ENCODE assay signal across 14 cellular contexts in the genomic region with DNA sequence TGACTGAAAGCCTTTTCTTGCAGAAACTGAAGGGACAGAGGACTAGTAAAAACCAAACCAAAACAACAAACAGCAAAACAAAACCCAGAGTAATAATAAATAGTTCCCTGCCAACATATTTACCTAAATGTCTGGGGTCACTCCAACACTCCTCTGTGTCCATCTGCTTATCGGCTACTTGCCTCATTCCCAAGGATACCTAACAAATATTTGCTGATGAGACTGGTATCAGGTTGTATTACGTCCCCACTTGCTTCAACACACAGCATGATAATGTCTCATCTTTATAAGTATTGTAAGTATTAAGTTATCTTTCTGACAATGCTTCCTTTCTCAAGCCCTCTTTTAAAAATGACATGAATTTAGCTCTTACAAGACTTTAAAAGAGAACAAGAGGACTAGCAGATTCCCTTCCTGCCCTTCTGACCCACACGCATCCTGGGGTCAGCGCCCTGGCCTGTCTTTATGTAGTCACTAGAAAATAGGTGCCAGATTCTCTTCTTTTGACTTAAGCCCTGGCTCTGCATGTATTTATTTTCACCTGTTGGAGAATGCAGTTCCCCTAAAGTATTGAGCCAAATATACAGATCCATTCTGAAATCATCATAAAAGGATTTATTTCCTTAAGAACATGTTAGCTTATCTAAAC.
DNase-seq lines count a peak whose midpoint lies in the region; ATAC-seq and TF ChIP-seq lines count a peak whose summit lies in the region.
"Had no signal": no experiment of that assay in that cellular context is flagged by ENCODE, and none has a peak within 500 bp of the region (broad histone marks: within the 10 kb centered on the region; RNA-seq: fewer than 3 reads in every experiment).

No MANE protein-coding gene starts in this region.

- H3K27me3 ChIP-seq in HUES48 (ENCODE audit: control insufficient read depth, insufficient read depth, low read length) (no peaks in the 10 kb centered on the region; the same call in 1 of the 2 replicates), right lobe of liver (no peaks in the 10 kb centered on the region)
- H3K27me3 ChIP-seq: Peyer's patch, SJCRH30 had no signal

- ATAC-seq in right lobe of liver, result peak; percentile 73 to 86 (median 83)
- ATAC-seq: GM23338, T-helper 17 cell had no signal

- DNase-seq in NCI-H146 (lab: John Stamatoyannopoulos, UW) (peak; percentile 68), NCI-H82 treated with DMSO at 0.1 percent for 48 hours (lab: John Stamatoyannopoulos, UW; ENCODE audit: unreplicated experiment) (peak; percentile 70), right lobe of liver (no peak), NCI-H526 treated with DMSO at 0.1 percent for 48 hours (lab: John Stamatoyannopoulos, UW) (no peak), SW 1271 (lab: John Stamatoyannopoulos, UW) (no peak), SHP77 treated with DMSO at 0.1 percent for 48 hours (lab: John Stamatoyannopoulos, UW) (no peak)
- DNase-seq: CD4-positive, CD25-positive, alpha-beta regulatory T cell; HCEC 1CT; NCI-H345; Peyer's patch; SJCRH30; T-helper 17 cell had no signal

- H3K9me3 ChIP-seq in HUES48 (ENCODE audit: control insufficient read depth, insufficient read depth, low read length) (no peaks in the 10 kb centered on the region), right lobe of liver (no peaks in the 10 kb centered on the region)
- H3K9me3 ChIP-seq: Peyer's patch, SJCRH30 had no signal

- peaks cover 23% of the 10 kb centered on the region for H3K4me1 ChIP-seq in HUES48 (ENCODE audit: control insufficient read depth, insufficient read depth, low read length)
- H3K4me1 ChIP-seq in right lobe of liver, result peaks cover 0 to 21% (median 6%) of the 10 kb centered on the region in 4 donors
- H3K4me1 ChIP-seq: Peyer's patch had no signal

- H3K4me3 ChIP-seq in HUES48 (ENCODE audit: low read depth, low read length) (no peak overlapping the region), right lobe of liver (no peak overlapping the region)
- H3K4me3 ChIP-seq: GM23338, Peyer's patch, SJCRH30 had no signal

- no peak for TF ChIP-seq POLR2A in right lobe of liver (IDR thresholded peaks at IDR 0.05)

- WGBS in right lobe of liver (ENCODE audit: insufficient coverage, low coverage, low lambda C conversion rate, missing lambda C conversion rate), result 25% methylated on average over 3 of the region's 4 CpGs

- intact Hi-C loops in right lobe of liver (cut with DNase I), result no loop called here

- H3K27ac ChIP-seq in HUES48 (ENCODE audit: low read depth, low read length), result peak overlapping the region; percentile 38
- H3K27ac ChIP-seq in right lobe of liver, result peak overlapping the region in 2 of 3 donors; percentile 27 to 44
- H3K27ac ChIP-seq: Peyer's patch, SJCRH30 had no signal

- no peaks in the 10 kb centered on the region for H3K36me3 ChIP-seq in HUES48 (ENCODE audit: control insufficient read depth, insufficient read depth, low read length)
- no peaks in the 10 kb centered on the region for H3K36me3 ChIP-seq in right lobe of liver
- H3K36me3 ChIP-seq: Peyer's patch, SJCRH30 had no signal

- no peak for TF ChIP-seq CTCF in right lobe of liver (IDR thresholded peaks at IDR 0.05)

- H3K9ac ChIP-seq in HUES48 (ENCODE audit: low read depth, low read length), result no peak overlapping the region

Comparison
In these comparisons a context has a peak if more than half of its experiments do, and no peak if none do; other contexts are left out.
1. DNase-seq: peak in NCI-H146 (single experiment) and NCI-H82 treated with DMSO at 0.1 percent for 48 hours (single experiment); none in right lobe of liver (0 of 3), NCI-H526 treated with DMSO at 0.1 percent for 48 hours (single experiment), SW 1271 (0 of 2) and SHP77 treated with DMSO at 0.1 percent for 48 hours (single experiment).